ENCODE assay signal across 8 cellular contexts in genomic region chr17:39244600-39245570, GRCh38.
DNase-seq lines count a peak whose midpoint lies in the region; ATAC-seq and TF ChIP-seq lines count a peak whose summit lies in the region.

No MANE protein-coding gene starts in this region.

- no peaks in the 10 kb centered on the region; the same call in 1 of the 2 replicates for H3K4me1 ChIP-seq in HEK293 (ENCODE audit: control insufficient read depth, insufficient read depth, low read length)

- POLR2A ChIA-PET in HEK293 (lab: Yijun Ruan, JAX): interaction anchor here (0.5 to 6.6 kb wide), 11 partner anchors 9 to 206 kb away, joined by 3 to 72 read pairs (median 3); partner anchors contain the start of genes FBXL20, MED1, RPL19 and STAC2

- in situ Hi-C loops in T47D (cut with HindIII; ENCODE audit: low pct_unique_long_range_greater_than_20kb, low sequenced_read_pairs): no loop called here

- ATAC-seq in HG03469 (IDR thresholded peaks at IDR 0.05; ENCODE audit: unreplicated experiment): no peak

- no peaks in the 10 kb centered on the region for H3K36me3 ChIP-seq in HEK293 (ENCODE audit: control insufficient read depth in 2 of 2, insufficient read depth in 1 of 2, low read length in 2 of 2)

- H3K4me3 ChIP-seq in HEK293 (ENCODE audit: low read depth, low read length): no peak overlapping the region

- H3K27ac ChIP-seq in HEK293 (ENCODE audit: extremely low read depth, low read depth, low read length) (no peak overlapping the region), VCaP (no peak overlapping the region)

- H3K9me3 ChIP-seq in HEK293 (ENCODE audit: control insufficient read depth, insufficient read depth, low read depth, low read length): no peaks in the 10 kb centered on the region

- CTCF ChIA-PET in HEK293 (lab: Yijun Ruan, JAX): interaction anchor here (0.6 to 20.9 kb wide), 50 partner anchors 8 to 1416 kb away, joined by 3 to 733 read pairs (median 4); partner anchors contain the start of genes ARL5C, FBXL20, RPL19 and STAC2

- DNase-seq in CD1c-positive myeloid dendritic cell (ENCODE audit: extremely low spot score) (peak; percentile 88), NCI-H2227 (lab: John Stamatoyannopoulos, UW; ENCODE audit: unreplicated experiment) (peak; percentile 93), T47D (ENCODE audit: low read depth in 1 of 2, low spot score in 1 of 2) (peak; percentile 73 to 90), iris pigment epithelial cell (ENCODE audit: low read depth) (peak; percentile 73)
- DNase-seq in stimulated activated CD4-positive, alpha-beta T cell treated with anti-CD3 and anti-CD28 coated beads, Interleukin-15, amount 100 ng/mL, for 48 hours (ENCODE audit: low read depth in 2 of 2): peak; percentile 72 to 83

- TF ChIP-seq CTCF in HEK293 (tag by site-specific recombination; IDR thresholded peaks at IDR 0.05): peak; percentile 91
- TF ChIP-seq CTCF in VCaP (conservative IDR thresholded peaks at IDR 0.05): peak; percentile 99

TF ChIP-seq in HEK293, 187 proteins besides CTCF, POLR2A, EP300 and RAD21:
- TF ChIP-seq ZEB2 (tag by site-specific recombination; IDR thresholded peaks at IDR 0.05) (0 out of 2 replicates have a peak, but pooled peaks have one; percentile 51), ZNF2 (tag by site-specific recombination; IDR thresholded peaks at IDR 0.05) (0 out of 2 replicates have a peak, but pooled peaks have one; percentile 42), ZFHX2 (tag by site-specific recombination; conservative IDR thresholded peaks at IDR 0.05) (no peak; the same call in 1 of the 2 replicates), BCL11A (tag by site-specific recombination; IDR thresholded peaks at IDR 0.05; ENCODE audit: low read depth) (no peak), KLF8 (tag by site-specific recombination; IDR thresholded peaks at IDR 0.05) (no peak), ZNF600 (tag by site-specific recombination; IDR thresholded peaks at IDR 0.05) (peak; percentile 30; the same call in 1 of the 2 replicates), ZNF311 (tag by site-specific recombination; IDR thresholded peaks at IDR 0.05; ENCODE audit: borderline replicate concordance) (no peak), ZNF132 (tag by site-specific recombination; IDR thresholded peaks at IDR 0.05; ENCODE audit: borderline replicate concordance) (no peak), ZSCAN5A (tag by site-specific recombination; IDR thresholded peaks at IDR 0.05) (no peak), ZNF341 (tag by site-specific recombination; IDR thresholded peaks at IDR 0.05; ENCODE audit: low read depth) (peak; percentile 37; the same call in 1 of the 2 replicates), ZNF561 (tag by site-specific recombination; IDR thresholded peaks at IDR 0.05; ENCODE audit: borderline replicate concordance) (no peak), ZNF660 (tag by site-specific recombination; IDR thresholded peaks at IDR 0.05) (peak; percentile 56), ZNF521 (tag by site-specific recombination; IDR thresholded peaks at IDR 0.05) (no peak), ZSCAN23 (tag by site-specific recombination; IDR thresholded peaks at IDR 0.05) (no peak), GLIS1 (tag by site-specific recombination; IDR thresholded peaks at IDR 0.05) (0 out of 2 replicates have a peak, but pooled peaks have one; percentile 8), ZNF23 (tag by site-specific recombination; IDR thresholded peaks at IDR 0.05; ENCODE audit: borderline replicate concordance) (no peak), PBX3 (CRISPR knock-in tag; IDR thresholded peaks at IDR 0.05) (no peak), ZNF449 (tag by site-specific recombination; IDR thresholded peaks at IDR 0.05) (no peak), SCRT2 (tag by site-specific recombination; IDR thresholded peaks at IDR 0.05) (0 out of 2 replicates have a peak, but pooled peaks have one; percentile 42), ZNF221 (tag by site-specific recombination; IDR thresholded peaks at IDR 0.05; ENCODE audit: borderline replicate concordance) (no peak), HOXD13 (CRISPR knock-in tag; IDR thresholded peaks at IDR 0.05; ENCODE audit: borderline replicate concordance) (no peak), ZNF473 (tag by site-specific recombination; IDR thresholded peaks at IDR 0.05) (no peak), KLF1 (tag by site-specific recombination; IDR thresholded peaks at IDR 0.05) (no peak), ZNF133 (tag by site-specific recombination; IDR thresholded peaks at IDR 0.05) (no peak), ZNF394 (tag by site-specific recombination; IDR thresholded peaks at IDR 0.05; ENCODE audit: borderline replicate concordance) (no peak), ZNF623 (tag by site-specific recombination; IDR thresholded peaks at IDR 0.05) (no peak), ZNF19 (tag by site-specific recombination; IDR thresholded peaks at IDR 0.05; ENCODE audit: low read depth) (no peak), ZBTB17 (tag by site-specific recombination; IDR thresholded peaks at IDR 0.05) (no peak), KLF10 (tag by site-specific recombination; IDR thresholded peaks at IDR 0.05) (no peak), ZNF768 (tag by site-specific recombination; IDR thresholded peaks at IDR 0.05) (peak; percentile 89), ZNF654 (tag by site-specific recombination; IDR thresholded peaks at IDR 0.05; ENCODE audit: low read depth) (peak; percentile 90), SP3 (tag by site-specific recombination; IDR thresholded peaks at IDR 0.05) (0 out of 2 replicates have a peak, but pooled peaks have one; percentile 15), PRDM10 (tag by site-specific recombination; IDR thresholded peaks at IDR 0.05) (peak; percentile 89), ZNF707 (tag by site-specific recombination; IDR thresholded peaks at IDR 0.05) (no peak)
